In the genomic region with DNA sequence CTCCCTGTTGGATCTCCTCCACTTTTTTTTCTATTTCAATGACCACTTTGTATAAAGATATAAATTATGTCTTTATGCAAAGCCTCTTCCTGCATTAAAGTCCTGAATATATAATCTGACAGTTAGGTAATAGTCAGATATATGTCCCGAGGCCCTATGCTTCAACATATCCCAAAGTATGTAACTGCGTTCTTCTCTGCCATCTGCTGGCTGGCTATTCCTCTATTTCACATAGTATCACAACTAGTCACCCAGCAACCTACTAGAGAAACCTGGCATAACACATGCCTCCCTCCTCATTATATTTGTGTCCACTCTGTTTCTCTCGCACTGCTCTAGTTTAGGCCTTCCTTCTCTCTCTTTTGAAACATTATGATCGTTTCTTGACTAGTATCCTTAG, we compare ENCODE assay signal across 17 cellular contexts.
DNase-seq lines count a peak whose midpoint lies in the region; ATAC-seq and TF ChIP-seq lines count a peak whose summit lies in the region.
"Had no signal": no experiment of that assay in that cellular context is flagged by ENCODE, and none has a peak within 500 bp of the region (broad histone marks: within the 10 kb centered on the region; RNA-seq: fewer than 3 reads in every experiment).

No MANE protein-coding gene starts in this region.

- H3K4me1 ChIP-seq in GM23338 (ENCODE audit: insufficient read depth), result peaks cover 20% of the 10 kb centered on the region; the same call in 1 of the 2 replicates
- H3K4me1 ChIP-seq: adrenal gland had no signal

- peak; percentile 35 for TF ChIP-seq CTCF in C4-2B (conservative IDR thresholded peaks at IDR 0.05)
- TF ChIP-seq CTCF in GM23338 (conservative IDR thresholded peaks at IDR 0.05; ENCODE audit: low read depth in 2 of 2), result peak; percentile 33 to 53
- no peak for TF ChIP-seq CTCF in brain microvascular endothelial cell (IDR thresholded peaks at IDR 0.05; ENCODE audit: low read depth, low read length, missing control alignments)

- peaks cover 15% of the 10 kb centered on the region; the same call in 2 of the 3 replicates for H3K4me1 Mint-ChIP-seq in GM23338
- H3K4me1 Mint-ChIP-seq: stimulated activated effector memory CD8-positive, alpha-beta T cell treated with anti-CD3 and anti-CD28 coated beads, Interleukin-12 subunit alpha, Interleukin-12 subunit beta, amount 100 ng/mL, for 72 hours had no signal

- DNase-seq in GM23338 (ENCODE audit: low spot score) (peak; percentile 30), NCI-H82 (lab: John Stamatoyannopoulos, UW) (peak; percentile 76), globus pallidus (ENCODE audit: low spot score) (peak; percentile 31), brain microvascular endothelial cell (no peak)
- DNase-seq in activated naive CD4-positive, alpha-beta T cell treated with anti-CD3 and anti-CD28 coated beads, Interleukin-2, amount 50 U/mL, for 16 hours, result no peak
- DNase-seq: activated CD4-positive, alpha-beta T cell treated with anti-CD3 and anti-CD28 coated beads, Interleukin-2, amount 50 U/mL, for 48 hours; activated T-cell treated with anti-CD3 and anti-CD28 coated beads, Interleukin-2, amount 50 U/mL, for 72 hours; adrenal gland; DND-41; NCI-H1436; occipital lobe had no signal

- peak; percentile 74 for ATAC-seq in GM23338
- no peak for ATAC-seq in activated CD4-positive, CD25-positive, alpha-beta regulatory T cell treated with anti-CD3 and anti-CD28 coated beads, Interleukin-2, amount 50 U/mL, for 24 hours
- no peak for ATAC-seq in HG02798 (IDR thresholded peaks at IDR 0.05; ENCODE audit: poor library complexity, unreplicated experiment)
- ATAC-seq: activated T-cell treated with anti-CD3 and anti-CD28 coated beads, Interleukin-2, amount 50 U/mL, for 72 hours; HCT116; K562; stimulated activated effector memory CD8-positive, alpha-beta T cell treated with anti-CD3 and anti-CD28 coated beads, Interleukin-12 subunit alpha, Interleukin-12 subunit beta, amount 100 ng/mL, for 72 hours had no signal

- no peaks in the 10 kb centered on the region for H3K9me2 ChIP-seq in GM23338 (ENCODE audit: insufficient read depth)

- H3F3A ChIP-seq in GM23338 (replicated peaks; ENCODE audit: low read depth), result 0 out of 2 replicates have a peak, but pooled peaks cover 3% of the 10 kb centered on the region

- H3K36me3 Mint-ChIP-seq in GM23338 (ENCODE audit: low read depth), result peaks cover 6% of the 10 kb centered on the region; the same call in 2 of the 3 replicates
- H3K36me3 Mint-ChIP-seq: stimulated activated effector memory CD8-positive, alpha-beta T cell treated with anti-CD3 and anti-CD28 coated beads, Interleukin-12 subunit alpha, Interleukin-12 subunit beta, amount 100 ng/mL, for 72 hours had no signal

- H3K4me3 ChIP-seq in GM23338 (no peak overlapping the region), brain microvascular endothelial cell (ENCODE audit: low read depth, low read length) (no peak overlapping the region)
- H3K4me3 ChIP-seq: adrenal gland, K562 had no signal

- no peak overlapping the region for H3K4me3 Mint-ChIP-seq in GM23338
- H3K4me3 Mint-ChIP-seq: activated T-cell treated with anti-CD3 and anti-CD28 coated beads, Interleukin-2, amount 50 U/mL, for 72 hours; stimulated activated effector memory CD8-positive, alpha-beta T cell treated with anti-CD3 and anti-CD28 coated beads, Interleukin-12 subunit alpha, Interleukin-12 subunit beta, amount 100 ng/mL, for 72 hours had no signal

- no peak overlapping the region for H3K27ac ChIP-seq in C4-2B
- H3K27ac ChIP-seq in GM23338 (ENCODE audit: low read depth), result no peak overlapping the region
- no peak overlapping the region for H3K27ac ChIP-seq in brain microvascular endothelial cell
- H3K27ac ChIP-seq: adrenal gland had no signal

- H4K20me1 ChIP-seq in GM23338 (replicated peaks; ENCODE audit: insufficient read depth), result no peaks in the 10 kb centered on the region

- no peak overlapping the region for H2AFZ ChIP-seq in GM23338

- no peaks in the 10 kb centered on the region for H3K27me3 ChIP-seq in GM23338 (ENCODE audit: insufficient read depth)
- no peaks in the 10 kb centered on the region for H3K27me3 ChIP-seq in brain microvascular endothelial cell (replicated peaks)
- H3K27me3 ChIP-seq: adrenal gland had no signal

- H3K79me2 ChIP-seq in GM23338 (replicated peaks; ENCODE audit: insufficient read depth), result no peaks in the 10 kb centered on the region

- no peaks in the 10 kb centered on the region for H3K27me3 Mint-ChIP-seq in GM23338 (ENCODE audit: insufficient read depth, low read depth, poor library complexity)

- in situ Hi-C loops in brain microvascular endothelial cell (cut with HindIII; ENCODE audit: low pct_ligation_motif_present, low sequenced_read_pairs), result no loop called here

- no peak overlapping the region for H3K4me2 ChIP-seq in GM23338

- H3K9me3 Mint-ChIP-seq in GM23338, result peaks cover 8% of the 10 kb centered on the region; the same call in 2 of the 3 replicates

- H3K36me3 ChIP-seq in GM23338 (ENCODE audit: insufficient read depth), result 0 out of 2 replicates have a peak, but pooled peaks cover 1% of the 10 kb centered on the region
- H3K36me3 ChIP-seq in brain microvascular endothelial cell (replicated peaks), result no peaks in the 10 kb centered on the region
- H3K36me3 ChIP-seq: adrenal gland had no signal

- H3K27ac Mint-ChIP-seq in GM23338, result peak overlapping the region; percentile 45; the same call in 1 of the 2 replicates
- H3K27ac Mint-ChIP-seq: activated T-cell treated with anti-CD3 and anti-CD28 coated beads, Interleukin-2, amount 50 U/mL, for 72 hours; stimulated activated effector memory CD8-positive, alpha-beta T cell treated with anti-CD3 and anti-CD28 coated beads, Interleukin-12 subunit alpha, Interleukin-12 subunit beta, amount 100 ng/mL, for 72 hours had no signal

TF ChIP-seq in GM23338, 12 proteins besides CTCF, POLR2A, EP300 and RAD21:
- no peak for TF ChIP-seq EZH2phosphoT487 (IDR thresholded peaks at IDR 0.05; ENCODE audit: unreplicated experiment)
- no peak for TF ChIP-seq JUNB (IDR thresholded peaks at IDR 0.05; ENCODE audit: unreplicated experiment)

Comparison
In these comparisons a context has a peak if more than half of its experiments do, and no peak if none do; other contexts are left out.
1. DNase-seq: peak in GM23338 (single experiment), NCI-H82 (single experiment) and globus pallidus (single experiment); none in activated naive CD4-positive, alpha-beta T cell treated with anti-CD3 and anti-CD28 coated beads, Interleukin-2, amount 50 U/mL, for 16 hours (single experiment) and brain microvascular endothelial cell (single experiment).